Comparison of ENCODE assay signal across 29 cellular contexts in genomic region chr13:107252428-107252827, GRCh38.
"Had no signal": no experiment of that assay in that cellular context is flagged by ENCODE, and none has a peak within 500 bp of the region (broad histone marks: within the 10 kb centered on the region; RNA-seq: fewer than 3 reads in every experiment).

No MANE protein-coding gene starts in this region.

- ATAC-seq: effector memory CD8-positive, alpha-beta T cell; esophagus mucosa; gastroesophageal sphincter; heart left ventricle; left colon; left ventricle myocardium superior; mucosa of descending colon; natural killer cell treated with Interleukin-12 subunit alpha and Interleukin-12 subunit beta and Interleukin-15 and Interleukin-18, amount 100 ng/mL, for 72 hours; sciatic nerve had no signal

- H3K36me3 ChIP-seq: gastroesophageal sphincter, heart left ventricle, lower lobe of right lung, neural progenitor cell, right atrium auricular region, stomach, thyroid gland had no signal

- H3K4me3 Mint-ChIP-seq: effector memory CD8-positive, alpha-beta T cell; mesothelial cell of epicardium; naive B cell; natural killer cell treated with Interleukin-12 subunit alpha and Interleukin-12 subunit beta and Interleukin-15 and Interleukin-18, amount 100 ng/mL, for 72 hours; neural progenitor cell had no signal

- H3K27me3 ChIP-seq: gastroesophageal sphincter, hepatocyte, neural progenitor cell, right atrium auricular region, stomach, thyroid gland had no signal

- H3K4me1 Mint-ChIP-seq: naive B cell had no signal

- H3K4me3 ChIP-seq: coronary artery, gastroesophageal sphincter, heart left ventricle, hepatocyte, lower lobe of right lung, mucosa of descending colon, neural progenitor cell, right atrium auricular region, smooth muscle cell, stomach, thyroid gland had no signal

- H3K36me3 Mint-ChIP-seq: mesothelial cell of epicardium; naive B cell; natural killer cell treated with Interleukin-12 subunit alpha and Interleukin-12 subunit beta and Interleukin-15 and Interleukin-18, amount 100 ng/mL, for 72 hours; neural progenitor cell had no signal

- H3K9me3 Mint-ChIP-seq: mesothelial cell of epicardium, neural progenitor cell had no signal

- H2AFZ ChIP-seq: hepatocyte, neural progenitor cell, parathyroid adenoma had no signal

- H3K4me2 ChIP-seq: hepatocyte, neural progenitor cell, smooth muscle cell had no signal

- DNase-seq: dermis blood vessel endothelial cell; effector memory CD8-positive, alpha-beta T cell; foreskin fibroblast; heart left ventricle; left colon; left ventricle myocardium superior; lower lobe of right lung; mucosa of descending colon; naive B cell; stimulated activated CD4-positive, alpha-beta T cell treated with anti-CD3 and anti-CD28 coated beads, Interleukin-12 subunit alpha, Interleukin-12 subunit beta, amount 100 ng/mL, for 4 hours; stimulated activated CD4-positive, alpha-beta T cell treated with anti-CD3 and anti-CD28 coated beads, Interleukin-1b, Interleukin-23, amount 100 ng/mL, for 48 hours; stimulated activated CD4-positive, alpha-beta T cell treated with anti-CD3 and anti-CD28 coated beads, Interleukin-4, amount 100 ng/mL, for 1 hour; stimulated activated CD8-positive, alpha-beta memory T cell treated with anti-CD3 and anti-CD28 coated beads, Interleukin-4, amount 100 ng/mL, for 48 hours; stimulated activated naive CD4-positive, alpha-beta T cell treated with Interleukin-2 at 50 U/mL for 16 hours; stomach; thyroid gland; trophoblast cell had no signal

- H3K27me3 Mint-ChIP-seq: effector memory CD8-positive, alpha-beta T cell; naive B cell; progenitor cell of endocrine pancreas had no signal

- H3K27ac Mint-ChIP-seq: effector memory CD8-positive, alpha-beta T cell; mesothelial cell of epicardium; natural killer cell treated with Interleukin-12 subunit alpha and Interleukin-12 subunit beta and Interleukin-15 and Interleukin-18, amount 100 ng/mL, for 72 hours; neural progenitor cell; progenitor cell of endocrine pancreas had no signal

- H3K4me1 ChIP-seq: gastroesophageal sphincter, heart left ventricle, lower lobe of right lung, parathyroid adenoma, right atrium auricular region, stomach, thyroid gland had no signal

- H3K9me3 ChIP-seq: gastroesophageal sphincter, heart left ventricle, lower lobe of right lung, mucosa of descending colon, right atrium auricular region, stomach, thyroid gland had no signal

- H3K27ac ChIP-seq: coronary artery, gastroesophageal sphincter, heart left ventricle, hepatocyte, lower lobe of right lung, neural progenitor cell, parathyroid adenoma, right atrium auricular region, stomach, thyroid gland had no signal

- H3K9ac ChIP-seq: neural progenitor cell, parathyroid adenoma had no signal
